19 cellular contexts compared by ENCODE assay signal in genomic region chr11:70074701-70075100, GRCh38. TPM values are rescaled to one million over a fixed set of nuclear protein-coding genes. Genes with fewer than 3 reads are reported as not detected.
"Had no signal": no experiment of that assay in that cellular context is flagged by ENCODE, and none has a peak within 500 bp of the region (broad histone marks: within the 10 kb centered on the region; RNA-seq: fewer than 3 reads in every experiment).

No MANE protein-coding gene starts in this region.

- H3K27ac ChIP-seq: gastrocnemius medialis, parathyroid adenoma, tibial nerve had no signal

- DNase-seq: activated CD4-positive, alpha-beta memory T cell treated with anti-CD3 and anti-CD28 coated beads for 36 hours; activated CD4-positive, alpha-beta T cell treated with anti-CD3 and anti-CD28 coated beads for 4 hours; activated naive CD4-positive, alpha-beta T cell treated with Interleukin-2 at 50 U/mL for 16 hours; activated T-cell treated with anti-CD3 and anti-CD28 coated beads for 4 hours; anterior cingulate cortex; cortex of kidney; gastrocnemius medialis; kidney glomerular epithelial cell; left ventricle myocardium superior; mesenchymal stem cell; naive thymus-derived CD4-positive, alpha-beta T cell; stimulated activated CD4-positive, alpha-beta T cell treated with anti-CD3 and anti-CD28 coated beads, Interleukin-2, amount 100 ng/mL, for 24 hours; stimulated activated naive CD8-positive, alpha-beta T cell treated with anti-CD3 and anti-CD28 coated beads, Interleukin-15, Interleukin-2, amounts not matched to agents 100 U/mL and 50 U/mL, for 24 hours; substantia nigra had no signal

- H3K9ac ChIP-seq: parathyroid adenoma had no signal

- H3K4me1 ChIP-seq: parathyroid adenoma had no signal

- H3K4me3 Mint-ChIP-seq: activated CD4-positive, alpha-beta memory T cell treated with anti-CD3 and anti-CD28 coated beads for 36 hours; T-helper 2 cell treated with Interferon-gamma antibody and Interleukin-4, amounts not matched to agents 5 μg/mL and 100 μg/mL, for 36 hours; WTC11 had no signal

- H3K9me3 ChIP-seq: gastrocnemius medialis, heart left ventricle, tibial nerve had no signal

- H3K9me3 Mint-ChIP-seq: activated CD4-positive, alpha-beta memory T cell treated with anti-CD3 and anti-CD28 coated beads for 36 hours; T-helper 2 cell treated with Interferon-gamma antibody and Interleukin-4, amounts not matched to agents 5 μg/mL and 100 μg/mL, for 36 hours; WTC11 had no signal

- ATAC-seq: gastrocnemius medialis; naive thymus-derived CD4-positive, alpha-beta T cell; WTC11 had no signal

- H3K36me3 Mint-ChIP-seq: activated CD4-positive, alpha-beta memory T cell treated with anti-CD3 and anti-CD28 coated beads for 36 hours; naive thymus-derived CD4-positive, alpha-beta T cell; WTC11 had no signal

- H3K36me3 ChIP-seq: gastrocnemius medialis, heart left ventricle, tibial nerve had no signal

- H2AFZ ChIP-seq: parathyroid adenoma had no signal

- H3K4me3 ChIP-seq: gastrocnemius medialis, heart left ventricle, tibial nerve had no signal

- H3K79me2 ChIP-seq: parathyroid adenoma had no signal

- H3K27ac Mint-ChIP-seq: activated CD4-positive, alpha-beta memory T cell treated with anti-CD3 and anti-CD28 coated beads for 36 hours; naive thymus-derived CD4-positive, alpha-beta T cell; T-helper 2 cell treated with Interferon-gamma antibody and Interleukin-4, amounts not matched to agents 5 μg/mL and 100 μg/mL, for 36 hours; WTC11 had no signal

RNA-seq across cellular contexts. Expression of gene ANO1, which starts 3.4 kb away (rescaled TPM):
- total RNA-seq: activated CD4-positive, alpha-beta memory T cell treated with anti-CD3 and anti-CD28 coated beads for 36 hours; naive thymus-derived CD4-positive, alpha-beta T cell had no signal
- polyA plus RNA-seq: naive thymus-derived CD4-positive, alpha-beta T cell had no signal
